In the genomic region with DNA sequence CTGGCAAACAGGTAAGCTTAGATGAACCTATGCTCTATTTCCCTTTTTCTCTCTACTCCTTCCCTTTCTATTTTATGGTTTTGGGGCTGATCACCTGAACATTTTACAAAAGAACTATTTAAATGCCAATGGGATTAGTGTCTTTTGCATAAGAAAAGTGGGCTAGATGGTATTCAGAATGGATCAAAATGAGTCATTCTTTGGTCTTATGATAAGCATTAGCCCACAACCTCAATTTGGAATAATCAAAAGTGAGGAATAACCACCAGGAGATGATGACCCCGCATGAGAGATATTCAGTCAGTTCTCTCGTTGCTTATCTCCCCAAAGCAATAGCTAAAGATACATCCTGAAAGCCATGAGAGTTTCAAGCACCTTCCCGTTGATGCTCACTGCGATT, we compare ENCODE assay signal across 1 cellular context.
TF ChIP-seq lines count a peak whose summit lies in the region.

No MANE protein-coding gene starts in this region.

TF ChIP-seq in WTC11, 78 proteins besides CTCF, POLR2A, EP300 and RAD21 (continued from another document):
- TF ChIP-seq ZNF138 (CRISPR knock-in tag; conservative IDR thresholded peaks at IDR 0.05) (no peak), SMAD3 (CRISPR knock-in tag; IDR thresholded peaks at IDR 0.05; ENCODE audit: borderline replicate concordance) (no peak), OVOL2 (CRISPR knock-in tag; IDR thresholded peaks at IDR 0.05; ENCODE audit: borderline replicate concordance) (no peak), PRDM15 (CRISPR knock-in tag; IDR thresholded peaks at IDR 0.05) (no peak), USF1 (CRISPR knock-in tag; IDR thresholded peaks at IDR 0.05) (no peak), ETV6 (CRISPR knock-in tag; IDR thresholded peaks at IDR 0.05) (no peak), ZNF232 (CRISPR knock-in tag; IDR thresholded peaks at IDR 0.05) (no peak)
- TF ChIP-seq, protein P1, sequence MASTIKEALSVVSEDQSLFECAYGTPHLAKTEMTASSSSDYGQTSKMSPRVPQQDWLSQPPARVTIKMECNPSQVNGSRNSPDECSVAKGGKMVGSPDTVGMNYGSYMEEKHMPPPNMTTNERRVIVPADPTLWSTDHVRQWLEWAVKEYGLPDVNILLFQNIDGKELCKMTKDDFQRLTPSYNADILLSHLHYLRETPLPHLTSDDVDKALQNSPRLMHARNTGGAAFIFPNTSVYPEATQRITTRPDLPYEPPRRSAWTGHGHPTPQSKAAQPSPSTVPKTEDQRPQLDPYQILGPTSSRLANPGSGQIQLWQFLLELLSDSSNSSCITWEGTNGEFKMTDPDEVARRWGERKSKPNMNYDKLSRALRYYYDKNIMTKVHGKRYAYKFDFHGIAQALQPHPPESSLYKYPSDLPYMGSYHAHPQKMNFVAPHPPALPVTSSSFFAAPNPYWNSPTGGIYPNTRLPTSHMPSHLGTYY (CRISPR knock-in tag; IDR thresholded peaks at IDR 0.05): no peak
- TF ChIP-seq, protein P2, sequence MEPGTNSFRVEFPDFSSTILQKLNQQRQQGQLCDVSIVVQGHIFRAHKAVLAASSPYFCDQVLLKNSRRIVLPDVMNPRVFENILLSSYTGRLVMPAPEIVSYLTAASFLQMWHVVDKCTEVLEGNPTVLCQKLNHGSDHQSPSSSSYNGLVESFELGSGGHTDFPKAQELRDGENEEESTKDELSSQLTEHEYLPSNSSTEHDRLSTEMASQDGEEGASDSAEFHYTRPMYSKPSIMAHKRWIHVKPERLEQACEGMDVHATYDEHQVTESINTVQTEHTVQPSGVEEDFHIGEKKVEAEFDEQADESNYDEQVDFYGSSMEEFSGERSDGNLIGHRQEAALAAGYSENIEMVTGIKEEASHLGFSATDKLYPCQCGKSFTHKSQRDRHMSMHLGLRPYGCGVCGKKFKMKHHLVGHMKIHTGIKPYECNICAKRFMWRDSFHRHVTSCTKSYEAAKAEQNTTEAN (CRISPR knock-in tag; IDR thresholded peaks at IDR 0.05): no peak
- TF ChIP-seq, protein P3, sequence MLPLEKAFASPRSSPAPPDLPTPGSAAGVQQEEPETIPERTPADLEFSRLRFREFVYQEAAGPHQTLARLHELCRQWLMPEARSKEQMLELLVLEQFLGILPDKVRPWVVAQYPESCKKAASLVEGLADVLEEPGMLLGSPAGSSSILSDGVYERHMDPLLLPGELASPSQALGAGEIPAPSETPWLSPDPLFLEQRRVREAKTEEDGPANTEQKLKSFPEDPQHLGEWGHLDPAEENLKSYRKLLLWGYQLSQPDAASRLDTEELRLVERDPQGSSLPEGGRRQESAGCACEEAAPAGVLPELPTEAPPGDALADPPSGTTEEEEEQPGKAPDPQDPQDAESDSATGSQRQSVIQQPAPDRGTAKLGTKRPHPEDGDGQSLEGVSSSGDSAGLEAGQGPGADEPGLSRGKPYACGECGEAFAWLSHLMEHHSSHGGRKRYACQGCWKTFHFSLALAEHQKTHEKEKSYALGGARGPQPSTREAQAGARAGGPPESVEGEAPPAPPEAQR (CRISPR knock-in tag; IDR thresholded peaks at IDR 0.05): no peak
